Comparison of ENCODE assay signal across 1 cellular context in genomic region chr19:27765397-27765796, GRCh38.
A peak's percentile ranks its signal among the peaks of the same experiment; 100 is the strongest.
TF ChIP-seq lines count a peak whose summit lies in the region.

No MANE protein-coding gene starts in this region.

TF ChIP-seq in H1, 55 proteins besides CTCF, POLR2A, EP300 and RAD21:
- peak; percentile 86; the same call in 1 of the 2 replicates for TF ChIP-seq TCF12 (IDR thresholded peaks at IDR 0.05; ENCODE audit: low read depth, low read length)
- TF ChIP-seq SUZ12 (IDR thresholded peaks at IDR 0.05; ENCODE audit: low read length): no peak
- TF ChIP-seq HDAC6 (IDR thresholded peaks at IDR 0.05; ENCODE audit: low read depth, low read length): no peak
- no peak for TF ChIP-seq E2F6 (IDR thresholded peaks at IDR 0.05)
- TF ChIP-seq RFX5 (IDR thresholded peaks at IDR 0.05; ENCODE audit: borderline replicate concordance, low read depth, low read length): no peak
